ENCODE assay signal across 12 cellular contexts in the genomic region with DNA sequence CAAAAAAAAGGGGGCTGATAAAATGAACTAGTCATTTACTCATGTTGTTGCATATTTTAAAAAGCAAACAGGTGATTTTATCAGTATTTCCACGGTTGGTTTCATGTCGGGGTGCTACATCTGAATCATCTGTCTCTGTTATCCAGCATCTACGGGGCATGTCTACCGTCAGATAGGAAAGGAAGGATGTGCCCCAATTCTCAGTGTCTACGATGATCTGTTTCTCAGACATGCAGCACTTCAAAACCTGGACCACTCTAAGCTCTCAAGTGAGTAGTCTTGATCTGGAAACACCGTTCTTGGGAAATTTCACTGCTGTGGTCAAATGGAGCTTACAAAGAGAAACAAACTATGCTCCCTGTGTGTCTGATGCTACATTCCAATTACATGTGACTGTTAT.
A peak's percentile ranks its signal among the peaks of the same experiment; 100 is the strongest.
DNase-seq lines count a peak whose midpoint lies in the region; TF ChIP-seq lines count a peak whose summit lies in the region.
"Had no signal": no experiment of that assay in that cellular context is flagged by ENCODE, and none has a peak within 500 bp of the region (broad histone marks: within the 10 kb centered on the region; RNA-seq: fewer than 3 reads in every experiment).

No MANE protein-coding gene starts in this region.

- TF ChIP-seq CTCF in fibroblast of pulmonary artery (IDR thresholded peaks at IDR 0.05; ENCODE audit: low read length, missing control alignments) (no peak), prostate gland (IDR thresholded peaks at IDR 0.05) (no peak)

- WGBS in prostate gland: 69% methylated on average over 6 of the region's 6 CpGs

- DNase-seq in stimulated activated CD4-positive, alpha-beta T cell treated with anti-CD3 and anti-CD28 coated beads, Interleukin-4, amount 100 ng/mL, for 24 hours: peak; percentile 39
- no peak for DNase-seq in stimulated activated CD4-positive, alpha-beta T cell treated with anti-CD3 and anti-CD28 coated beads, Interleukin-12 subunit alpha, Interleukin-12 subunit beta, amount 100 ng/mL, for 4 hours
- no peak for DNase-seq in activated CD4-positive, alpha-beta memory T cell treated with anti-CD3 and anti-CD28 coated beads, Interleukin-2, amount 10 ng/mL, durations not matched to agents 7 days and 5 days
- DNase-seq in fibroblast of pulmonary artery (ENCODE audit: low read depth): peak; percentile 45
- no peak for DNase-seq in SHP77 treated with DMSO at 0.1 percent for 48 hours (lab: John Stamatoyannopoulos, UW)
- no peak for DNase-seq in prostate gland (ENCODE audit: low spot score)
- DNase-seq in germinal center (ENCODE audit: low spot score): no peak
- DNase-seq: GF-D8, ovary, Right ventricle myocardium superior, transverse colon had no signal

- H3K27me3 ChIP-seq in prostate gland (replicated peaks; ENCODE audit: insufficient read depth): no peaks in the 10 kb centered on the region
- H3K27me3 ChIP-seq: ovary, transverse colon had no signal

- peaks cover 60% of the 10 kb centered on the region for H3K4me1 Mint-ChIP-seq in activated CD4-positive, alpha-beta memory T cell treated with anti-CD3 and anti-CD28 coated beads, Interleukin-2, amount 10 ng/mL, durations not matched to agents 7 days and 5 days

- H3K36me3 Mint-ChIP-seq in activated CD4-positive, alpha-beta memory T cell treated with anti-CD3 and anti-CD28 coated beads, Interleukin-2, amount 10 ng/mL, durations not matched to agents 7 days and 5 days (ENCODE audit: low read depth): peaks cover 15% of the 10 kb centered on the region

- H3K27ac ChIP-seq in prostate gland: no peak overlapping the region
- H3K27ac ChIP-seq: C4-2B, ovary, transverse colon had no signal

- intact Hi-C loops in prostate gland (cut with DNase I): no loop called here

- no peak for TF ChIP-seq POLR2A in prostate gland (IDR thresholded peaks at IDR 0.05)

- CTCF ChIA-PET in activated CD4-positive, alpha-beta memory T cell treated with anti-CD3 and anti-CD28 coated beads, Interleukin-2, amount 10 ng/mL, durations not matched to agents 7 days and 5 days (lab: Charles Lee): interaction anchor here (0.7 to 5.3 kb wide), 11 partner anchors 9 to 363 kb away, joined by 3 to 23 read pairs (median 6); a partner anchor contains a TSS

- no peaks in the 10 kb centered on the region for H3K36me3 ChIP-seq in prostate gland
- H3K36me3 ChIP-seq: ovary, transverse colon had no signal

- no peaks in the 10 kb centered on the region for H3K9me3 ChIP-seq in prostate gland
- H3K9me3 ChIP-seq: ovary, transverse colon had no signal

- H3K27me3 Mint-ChIP-seq in activated CD4-positive, alpha-beta memory T cell treated with anti-CD3 and anti-CD28 coated beads, Interleukin-2, amount 10 ng/mL, durations not matched to agents 7 days and 5 days: no peaks in the 10 kb centered on the region

- H3K4me1 ChIP-seq in prostate gland (replicated peaks): peaks cover 4% of the 10 kb centered on the region

- POLR2A ChIA-PET in activated CD4-positive, alpha-beta memory T cell treated with anti-CD3 and anti-CD28 coated beads, Interleukin-2, amount 10 ng/mL, durations not matched to agents 7 days and 5 days (lab: Charles Lee): interaction anchor here (0.6 to 5.6 kb wide), 18 partner anchors 8 to 469 kb away, joined by 3 to 74 read pairs (median 4); a partner anchor contains a TSS

- peaks cover 2% of the 10 kb centered on the region for H3K9me3 Mint-ChIP-seq in activated CD4-positive, alpha-beta memory T cell treated with anti-CD3 and anti-CD28 coated beads, Interleukin-2, amount 10 ng/mL, durations not matched to agents 7 days and 5 days

- H3K27ac Mint-ChIP-seq in activated CD4-positive, alpha-beta memory T cell treated with anti-CD3 and anti-CD28 coated beads, Interleukin-2, amount 10 ng/mL, durations not matched to agents 7 days and 5 days: peak overlapping the region; percentile 73

- no peak overlapping the region for H3K4me3 ChIP-seq in fibroblast of pulmonary artery (replicated peaks; ENCODE audit: low read depth, low read length)
- no peak overlapping the region for H3K4me3 ChIP-seq in prostate gland
- H3K4me3 ChIP-seq: ovary, transverse colon had no signal

- peak overlapping the region; percentile 12 for H3K4me3 Mint-ChIP-seq in activated CD4-positive, alpha-beta memory T cell treated with anti-CD3 and anti-CD28 coated beads, Interleukin-2, amount 10 ng/mL, durations not matched to agents 7 days and 5 days

Comparison
In these comparisons a context has a peak if more than half of its experiments do, and no peak if none do; other contexts are left out.
1. DNase-seq: peak in stimulated activated CD4-positive, alpha-beta T cell treated with anti-CD3 and anti-CD28 coated beads, Interleukin-4, amount 100 ng/mL, for 24 hours (single experiment) and fibroblast of pulmonary artery (single experiment); none in stimulated activated CD4-positive, alpha-beta T cell treated with anti-CD3 and anti-CD28 coated beads, Interleukin-12 subunit alpha, Interleukin-12 subunit beta, amount 100 ng/mL, for 4 hours (single experiment), activated CD4-positive, alpha-beta memory T cell treated with anti-CD3 and anti-CD28 coated beads, Interleukin-2, amount 10 ng/mL, durations not matched to agents 7 days and 5 days (single experiment), SHP77 treated with DMSO at 0.1 percent for 48 hours (single experiment), prostate gland (single experiment) and germinal center (single experiment).